Comparison of ENCODE assay signal across 7 cellular contexts in the genomic region with DNA sequence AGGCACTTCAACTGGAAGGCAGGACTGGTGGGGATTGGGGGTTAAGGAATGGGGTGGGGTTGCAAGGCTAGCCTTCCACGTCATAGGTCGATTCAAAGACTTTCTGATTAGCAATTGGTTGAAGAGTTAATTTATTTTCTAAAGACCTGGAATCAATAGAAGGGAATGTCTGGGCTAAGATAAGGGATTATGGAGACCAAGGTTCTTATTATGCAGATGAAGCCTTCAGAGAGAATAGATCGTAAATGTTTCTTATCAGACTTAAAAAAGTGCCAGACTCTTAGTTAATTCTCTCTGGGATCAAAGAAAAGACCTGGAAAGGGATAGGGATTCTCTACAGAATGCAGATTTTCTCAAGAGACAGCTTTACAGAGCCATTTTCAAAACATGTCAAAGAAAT.
"Had no signal": no experiment of that assay in that cellular context is flagged by ENCODE, and none has a peak within 500 bp of the region (broad histone marks: within the 10 kb centered on the region; RNA-seq: fewer than 3 reads in every experiment).

No MANE protein-coding gene starts in this region.

- H3K27ac ChIP-seq: GM23248 had no signal

- H3K4me3 ChIP-seq: GM23248, GM23338 had no signal

- H3K9ac ChIP-seq: GM23248 had no signal

- H3K27ac Mint-ChIP-seq: GM23338, HFFc6 had no signal

- H3K9me3 Mint-ChIP-seq: GM23338 had no signal

- DNase-seq: GM23248, GOT3, H7, H9, HCEC 1CT, HFFc6 had no signal

- H3K4me3 Mint-ChIP-seq: GM23338, H9, HFFc6 had no signal
